15 cellular contexts compared by ENCODE assay signal in the genomic region with DNA sequence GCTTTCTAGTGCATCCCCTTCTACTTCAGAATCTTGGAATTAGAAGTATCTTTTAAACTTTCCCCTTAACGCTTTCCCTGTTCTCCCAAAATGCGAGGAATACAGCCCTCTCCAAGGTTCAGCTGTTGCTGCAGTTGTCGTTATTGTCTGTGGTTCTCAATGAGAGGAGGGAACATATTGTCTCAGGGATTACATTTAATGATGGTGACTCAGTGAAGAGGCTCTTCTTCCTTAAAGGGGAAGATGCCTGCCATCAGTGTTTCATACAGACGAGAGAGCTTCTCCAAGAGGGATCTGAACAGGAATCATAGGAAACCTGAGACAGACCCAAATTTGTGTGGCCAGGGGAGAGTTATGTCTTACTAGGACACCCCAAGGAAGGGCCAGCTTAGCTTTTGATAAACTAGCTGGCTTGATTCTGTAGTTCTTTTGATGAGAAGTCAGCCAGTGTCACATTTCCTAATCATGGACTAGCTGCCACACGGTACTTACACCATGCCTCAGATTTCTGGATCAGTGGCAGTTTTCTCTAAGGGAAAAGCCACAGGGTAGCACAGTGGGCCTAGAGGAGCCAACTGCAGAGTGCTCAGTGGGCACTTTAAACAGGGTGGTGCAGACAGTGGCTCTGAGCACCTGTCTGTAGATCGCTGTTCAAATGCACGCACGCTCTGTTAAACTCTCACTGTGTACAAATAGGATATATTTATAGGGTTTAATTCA. TPM values are rescaled to one million over a fixed set of nuclear protein-coding genes. Genes with fewer than 3 reads are reported as not detected.
DNase-seq lines count a peak whose midpoint lies in the region; ATAC-seq lines count a peak whose summit lies in the region.
"Had no signal": no experiment of that assay in that cellular context is flagged by ENCODE, and none has a peak within 500 bp of the region (broad histone marks: within the 10 kb centered on the region; RNA-seq: fewer than 3 reads in every experiment).

No MANE protein-coding gene starts in this region.

- no peak overlapping the region for H3K27ac ChIP-seq in mesenchymal stem cell (ENCODE audit: low read length, poor library complexity, severe bottlenecking)
- H3K27ac ChIP-seq: epithelial cell of prostate, uterus had no signal

- no peaks in the 10 kb centered on the region for H3K4me1 ChIP-seq in mesenchymal stem cell (ENCODE audit: control insufficient read depth, insufficient read depth, low read depth, low read length)
- H3K4me1 ChIP-seq: uterus had no signal

- peak overlapping the region in 1 of 2 experiments; percentile 86 for H3K14ac ChIP-seq in mesenchymal stem cell (ENCODE audit: low read length in 2 of 2)

- intact Hi-C loops in activated CD4-positive, alpha-beta T cell treated with anti-CD3 and anti-CD28 coated beads for 36 hours (cut with DNase I, micrococcal nuclease): no loop called here

- H3K27ac Mint-ChIP-seq in activated CD4-positive, alpha-beta T cell treated with anti-CD3 and anti-CD28 coated beads for 36 hours: no peak overlapping the region

- H2BK120ac ChIP-seq in mesenchymal stem cell (ENCODE audit: low read depth, low read length): no peak overlapping the region

- no peak overlapping the region for H3K9ac ChIP-seq in mesenchymal stem cell (ENCODE audit: low read length)

- no peak overlapping the region for H3K23ac ChIP-seq in mesenchymal stem cell (ENCODE audit: low read length in 2 of 2)

- no peak overlapping the region for H4K91ac ChIP-seq in mesenchymal stem cell (ENCODE audit: low read length)

- H2BK5ac ChIP-seq in mesenchymal stem cell (ENCODE audit: low read depth, low read length, poor library complexity, severe bottlenecking): no peak overlapping the region

- H2AFZ ChIP-seq in mesenchymal stem cell (ENCODE audit: low read depth, low read length): no peak overlapping the region

- no peak for ATAC-seq in HG02678 (IDR thresholded peaks at IDR 0.05; ENCODE audit: unreplicated experiment)
- no peak for ATAC-seq in activated CD4-positive, alpha-beta T cell treated with anti-CD3 and anti-CD28 coated beads for 36 hours

- H3K9me3 Mint-ChIP-seq in activated CD4-positive, alpha-beta T cell treated with anti-CD3 and anti-CD28 coated beads for 36 hours (ENCODE audit: low read depth): no peaks in the 10 kb centered on the region
- H3K9me3 Mint-ChIP-seq: CD8-positive, alpha-beta memory T cell had no signal

- POLR2A ChIA-PET in activated CD4-positive, alpha-beta T cell treated with anti-CD3 and anti-CD28 coated beads for 36 hours (lab: Charles Lee): no interaction called here

- H3K36me3 Mint-ChIP-seq in activated CD4-positive, alpha-beta T cell treated with anti-CD3 and anti-CD28 coated beads for 36 hours (ENCODE audit: low read depth): peaks cover 24% of the 10 kb centered on the region

- H3K27me3 Mint-ChIP-seq in activated CD4-positive, alpha-beta T cell treated with anti-CD3 and anti-CD28 coated beads for 36 hours: no peaks in the 10 kb centered on the region
- H3K27me3 Mint-ChIP-seq: CD8-positive, alpha-beta memory T cell had no signal

- no peak overlapping the region for H3K4ac ChIP-seq in mesenchymal stem cell (ENCODE audit: low read depth in 1 of 2, low read length in 2 of 2)

- no peak overlapping the region for H2AK5ac ChIP-seq in mesenchymal stem cell (ENCODE audit: low read length, severe bottlenecking)

- H3K4me3 ChIP-seq in mesenchymal stem cell (ENCODE audit: insufficient read depth in 1 of 2, low read depth in 1 of 2, low read length in 2 of 2): no peak overlapping the region
- H3K4me3 ChIP-seq: uterus had no signal

- no peak overlapping the region for H3K4me2 ChIP-seq in mesenchymal stem cell (ENCODE audit: low read length, poor library complexity, severe bottlenecking)

- H3K4me3 Mint-ChIP-seq in activated CD4-positive, alpha-beta T cell treated with anti-CD3 and anti-CD28 coated beads for 36 hours: no peak overlapping the region
- H3K4me3 Mint-ChIP-seq: CD8-positive, alpha-beta memory T cell had no signal

- H2BK12ac ChIP-seq in mesenchymal stem cell (ENCODE audit: low read length in 2 of 2): no peak overlapping the region

- no peak overlapping the region for H3K18ac ChIP-seq in mesenchymal stem cell (ENCODE audit: low read depth in 1 of 2, low read length in 2 of 2)

- H3K36me3 ChIP-seq in mesenchymal stem cell (ENCODE audit: control insufficient read depth in 1 of 2, insufficient read depth in 2 of 2, low read depth in 1 of 2, low read length in 2 of 2): peaks cover 40 to 63% of the 10 kb centered on the region in 2 experiments
- H3K36me3 ChIP-seq: uterus had no signal

- H3K9me3 ChIP-seq in mesenchymal stem cell (ENCODE audit: control insufficient read depth, low read length): no peaks in the 10 kb centered on the region
- H3K9me3 ChIP-seq: uterus had no signal

- H2BK15ac ChIP-seq in mesenchymal stem cell (ENCODE audit: low read depth, poor library complexity, severe bottlenecking): no peak overlapping the region

- no peaks in the 10 kb centered on the region for H3K4me1 Mint-ChIP-seq in activated CD4-positive, alpha-beta T cell treated with anti-CD3 and anti-CD28 coated beads for 36 hours
- H3K4me1 Mint-ChIP-seq: CD8-positive, alpha-beta memory T cell had no signal

- peak; percentile 10 for DNase-seq in COLO829 (ENCODE audit: low spot score)
- DNase-seq in MV-4-11 (lab: John Stamatoyannopoulos, UW): peak; percentile 51
- peak; percentile 72 for DNase-seq in amniotic epithelial cell (ENCODE audit: low read depth)
- DNase-seq in mesenchymal stem cell: peak; percentile 61
- DNase-seq in activated CD4-positive, CD25-positive, alpha-beta regulatory T cell treated with anti-CD3 and anti-CD28 coated beads, Interleukin-2, amount 50 U/mL, for 72 hours: no peak
- DNase-seq in NCI-H774 (lab: John Stamatoyannopoulos, UW): no peak
- no peak for DNase-seq in activated CD4-positive, alpha-beta T cell treated with anti-CD3 and anti-CD28 coated beads for 36 hours
- DNase-seq: amygdala; CD8-positive, alpha-beta memory T cell; islet precursor cell; OCI-M1; stimulated activated CD8-positive, alpha-beta memory T cell treated with anti-CD3 and anti-CD28 coated beads, Interleukin-4, amount 100 ng/mL, for 48 hours; uterus had no signal

- no peaks in the 10 kb centered on the region for H3K27me3 ChIP-seq in mesenchymal stem cell (ENCODE audit: control insufficient read depth in 1 of 2, insufficient read depth in 1 of 2, low read length in 2 of 2)
- H3K27me3 ChIP-seq: uterus had no signal

- 60% methylated on average over 8 of the region's 8 CpGs for WGBS in mesenchymal stem cell

- CTCF ChIA-PET in activated CD4-positive, alpha-beta T cell treated with anti-CD3 and anti-CD28 coated beads for 36 hours (lab: Charles Lee): interaction anchor here (1.0 kb wide), 1 partner anchor 11 kb away, joined by 4 read pairs; no protein-coding TSS in a partner anchor

- peaks cover 2% of the 10 kb centered on the region for H3K79me1 ChIP-seq in mesenchymal stem cell (replicated peaks; ENCODE audit: low read length, poor library complexity, severe bottlenecking)

- H4K8ac ChIP-seq in mesenchymal stem cell (ENCODE audit: low read length): no peak overlapping the region

RNA-seq across cellular contexts. Expression of gene TMEM181, which starts 59.7 kb away (rescaled TPM):
- 30.8 TPM for polyA plus RNA-seq in mesenchymal stem cell (2013, experiment 1 of 2)
- 31.9 TPM for polyA plus RNA-seq in mesenchymal stem cell (2013, experiment 2 of 2)
- 1 to 10 TPM; 8.3 to 9.9 TPM for total RNA-seq in activated CD4-positive, alpha-beta T cell treated with anti-CD3 and anti-CD28 coated beads for 36 hours

Comparison
In these comparisons a context has a peak if more than half of its experiments do, and no peak if none do; other contexts are left out.
1. DNase-seq: peak in COLO829 (single experiment), MV-4-11 (single experiment), amniotic epithelial cell (single experiment) and mesenchymal stem cell (single experiment); none in activated CD4-positive, CD25-positive, alpha-beta regulatory T cell treated with anti-CD3 and anti-CD28 coated beads, Interleukin-2, amount 50 U/mL, for 72 hours (single experiment), NCI-H774 (single experiment) and activated CD4-positive, alpha-beta T cell treated with anti-CD3 and anti-CD28 coated beads for 36 hours (single experiment).